14 cellular contexts compared by ENCODE assay signal in the genomic region with DNA sequence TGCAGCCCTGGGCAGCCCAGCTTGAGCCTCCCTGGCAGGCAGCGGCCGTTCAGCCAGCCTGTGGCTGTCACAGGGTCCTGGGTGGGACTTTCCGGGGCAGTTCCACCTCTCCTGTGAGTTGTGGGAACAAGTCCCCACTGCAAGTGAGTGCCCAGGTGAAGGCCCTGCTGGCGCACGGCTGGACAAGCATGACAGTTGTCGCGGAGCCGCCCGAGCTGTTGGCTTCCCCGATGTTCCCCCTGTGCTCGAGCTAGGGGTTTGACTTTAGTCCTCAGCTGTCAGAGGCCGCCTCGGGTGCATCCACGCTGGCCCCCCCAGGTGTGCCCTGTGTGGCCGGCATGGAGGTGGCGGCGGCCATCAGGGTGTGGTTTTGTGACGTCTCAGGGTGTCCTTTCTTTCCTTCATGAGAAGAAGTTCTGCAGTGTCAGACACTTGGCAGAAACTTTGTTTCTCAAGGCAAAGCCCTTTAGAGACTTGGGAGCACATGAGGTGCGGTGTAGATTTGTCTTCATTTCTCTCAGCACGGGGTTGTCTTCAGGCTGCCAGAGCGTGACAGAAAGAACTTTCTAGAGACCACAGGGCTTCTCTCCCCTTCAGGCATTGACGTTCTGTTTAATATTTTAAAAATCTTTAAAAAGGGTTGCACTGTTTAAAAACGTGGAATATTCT.
DNase-seq lines count a peak whose midpoint lies in the region; ATAC-seq and TF ChIP-seq lines count a peak whose summit lies in the region.
"Had no signal": no experiment of that assay in that cellular context is flagged by ENCODE, and none has a peak within 500 bp of the region (broad histone marks: within the 10 kb centered on the region; RNA-seq: fewer than 3 reads in every experiment).

No MANE protein-coding gene starts in this region.

- intact Hi-C loops in lower lobe of right lung (cut with DNase I) (no loop called here), psoas muscle (cut with DNase I) (no loop called here)

- H3K9me3 ChIP-seq in BLaER1 treated with 17β-estradiol and CSF1 and Interleukin-3, amounts not matched to agents 10 nM and 100 nM (replicated peaks in 1 of 11): peaks cover 0 to 16% (median 13%) of the 10 kb centered on the region in 11 experiments; a peak in 15 of 22 replicates
- H3K9me3 ChIP-seq in T-helper 17 cell (ENCODE audit: control insufficient read depth, low read length, poor library complexity, severe bottlenecking) (no peaks in the 10 kb centered on the region), lower lobe of right lung (no peaks in the 10 kb centered on the region), psoas muscle (no peaks in the 10 kb centered on the region)
- H3K9me3 ChIP-seq: colonic mucosa had no signal

- peaks cover 38% of the 10 kb centered on the region for H3K4me1 Mint-ChIP-seq in T-helper 17 cell

- H3K4me3 Mint-ChIP-seq in T-helper 17 cell: peak overlapping the region; percentile 82

- peak overlapping the region; percentile 82 to 99 (median 91) for H3K4me2 ChIP-seq in BLaER1 treated with 17β-estradiol and CSF1 and Interleukin-3, amounts not matched to agents 10 nM and 100 nM

- TF ChIP-seq CTCF in lower lobe of right lung (IDR thresholded peaks at IDR 0.05) (no peak), psoas muscle (IDR thresholded peaks at IDR 0.05) (no peak)

- 87 to 93% (median 92%) methylated on average over 23 of the region's 23 CpGs for WGBS in psoas muscle, 3 donors

- DNase-seq in T-helper 17 cell: no peak
- peak; percentile 46 for DNase-seq in lower lobe of right lung
- DNase-seq in inferior parietal cortex (ENCODE audit: extremely low spot score): no peak
- no peak for DNase-seq in psoas muscle
- no peak for DNase-seq in hippocampal formation (lab: John Stamatoyannopoulos, UW)
- no peak for DNase-seq in foreskin melanocyte
- DNase-seq: NCI-H1436 treated with DMSO at 0.1 percent for 48 hours; stimulated activated CD4-positive, alpha-beta T cell treated with anti-CD3 and anti-CD28 coated beads, Interleukin-4, amount 100 ng/mL, for 1 hour; stimulated activated naive CD4-positive, alpha-beta T cell treated with Interleukin-2 at 50 U/mL for 16 hours had no signal

- H3K4me1 ChIP-seq in BLaER1 treated with 17β-estradiol and CSF1 and Interleukin-3, amounts not matched to agents 10 nM and 100 nM: peaks cover 74 to 76% (median 75%) of the 10 kb centered on the region in 10 experiments
- H3K4me1 ChIP-seq in lower lobe of right lung: peaks cover 48% of the 10 kb centered on the region
- H3K4me1 ChIP-seq in psoas muscle: peaks cover 17% of the 10 kb centered on the region
- H3K4me1 ChIP-seq: colonic mucosa had no signal

- H3K27ac Mint-ChIP-seq in T-helper 17 cell: peak overlapping the region; percentile 39
- H3K27ac Mint-ChIP-seq: activated naive CD4-positive, alpha-beta T cell treated with anti-CD3 and anti-CD28 coated beads, Interleukin-2, amount 50 U/mL, for 72 hours had no signal

- peaks cover 10 to 38% (median 29%) of the 10 kb centered on the region in 11 experiments for H3K36me3 ChIP-seq in BLaER1 treated with 17β-estradiol and CSF1 and Interleukin-3, amounts not matched to agents 10 nM and 100 nM
- no peaks in the 10 kb centered on the region for H3K36me3 ChIP-seq in lower lobe of right lung
- no peaks in the 10 kb centered on the region for H3K36me3 ChIP-seq in psoas muscle (ENCODE audit: insufficient read depth in 1 of 2, low read depth in 1 of 2)
- H3K36me3 ChIP-seq: colonic mucosa had no signal

- peak overlapping the region in 10 of 11 experiments; percentile 48 to 77 (median 60); a peak in 20 of 22 replicates for H3K27ac ChIP-seq in BLaER1 treated with 17β-estradiol and CSF1 and Interleukin-3, amounts not matched to agents 10 nM and 100 nM
- peak overlapping the region; percentile 65 for H3K27ac ChIP-seq in lower lobe of right lung
- no peak overlapping the region for H3K27ac ChIP-seq in psoas muscle
- H3K27ac ChIP-seq: colonic mucosa had no signal

- peak overlapping the region in 10 of 11 experiments; percentile 4 to 62 (median 48); a peak in 18 of 22 replicates for H3K9ac ChIP-seq in BLaER1 treated with 17β-estradiol and CSF1 and Interleukin-3, amounts not matched to agents 10 nM and 100 nM

- H3K4me3 ChIP-seq in BLaER1 treated with 17β-estradiol and CSF1 and Interleukin-3, amounts not matched to agents 10 nM and 100 nM: peak overlapping the region in 5 of 10 experiments; percentile 6 to 35 (median 9); a peak in 7 of 20 replicates
- H3K4me3 ChIP-seq in lower lobe of right lung (no peak overlapping the region), psoas muscle (no peak overlapping the region)
- H3K4me3 ChIP-seq: colonic mucosa had no signal

- no peaks in the 10 kb centered on the region for H3K36me3 Mint-ChIP-seq in T-helper 17 cell (ENCODE audit: low read depth)
- H3K36me3 Mint-ChIP-seq: activated naive CD4-positive, alpha-beta T cell treated with anti-CD3 and anti-CD28 coated beads, Interleukin-2, amount 50 U/mL, for 72 hours had no signal

- H4K20me1 ChIP-seq in BLaER1 treated with 17β-estradiol and CSF1 and Interleukin-3, amounts not matched to agents 10 nM and 100 nM: peaks cover 12 to 94% (median 86%) of the 10 kb centered on the region in 11 experiments; a peak in 20 of 22 replicates

- peaks cover 0 to 42% (median 0%) of the 10 kb centered on the region in 11 experiments; a peak in 5 of 22 replicates for H3K27me3 ChIP-seq in BLaER1 treated with 17β-estradiol and CSF1 and Interleukin-3, amounts not matched to agents 10 nM and 100 nM
- H3K27me3 ChIP-seq in lower lobe of right lung (ENCODE audit: low read depth) (no peaks in the 10 kb centered on the region), psoas muscle (ENCODE audit: insufficient read depth in 3 of 3, low read length in 2 of 3) (no peaks in the 10 kb centered on the region)
- H3K27me3 ChIP-seq: colonic mucosa had no signal

- peaks cover 54% of the 10 kb centered on the region for H3K27me3 Mint-ChIP-seq in T-helper 17 cell

- peak; percentile 17 for ATAC-seq in GM21515 (IDR thresholded peaks at IDR 0.05; ENCODE audit: unreplicated experiment)
- ATAC-seq in T-helper 17 cell: peak; percentile 15
- no peak for ATAC-seq in lower lobe of right lung
- ATAC-seq in psoas muscle: no peak
- ATAC-seq: HCT116 had no signal

Comparison
In these comparisons a context has a peak if more than half of its experiments do, and no peak if none do; other contexts are left out.
1. ATAC-seq: peak in GM21515 (single experiment) and T-helper 17 cell (single experiment); none in lower lobe of right lung (0 of 2) and psoas muscle (0 of 4).